ENCODE assay signal across 1 cellular context in genomic region chr17:59110973-59111372, GRCh38.
TF ChIP-seq lines count a peak whose summit lies in the region.

No MANE protein-coding gene starts in this region.

TF ChIP-seq in IMR-90, 13 proteins besides CTCF, POLR2A, EP300 and RAD21:
- TF ChIP-seq BHLHE40 (IDR thresholded peaks at IDR 0.05; ENCODE audit: low read depth, low read length): no peak
- no peak for TF ChIP-seq SMC3 (IDR thresholded peaks at IDR 0.05; ENCODE audit: low read depth, low read length)
- TF ChIP-seq CEBPB (IDR thresholded peaks at IDR 0.05; ENCODE audit: low read depth, low read length): no peak
- TF ChIP-seq MAZ (IDR thresholded peaks at IDR 0.05; ENCODE audit: borderline replicate concordance, low read depth, low read length): no peak
- no peak for TF ChIP-seq ELK1 (IDR thresholded peaks at IDR 0.05; ENCODE audit: borderline replicate concordance, low read depth, low read length)
- TF ChIP-seq CHD1 (IDR thresholded peaks at IDR 0.05; ENCODE audit: low read depth, low read length): no peak
- TF ChIP-seq MAFK (IDR thresholded peaks at IDR 0.05; ENCODE audit: low read depth, low read length): no peak
- TF ChIP-seq FOS (IDR thresholded peaks at IDR 0.05; ENCODE audit: low read depth, low read length): no peak
TF ChIP-seq in IMR-90: peak in this region for 0.
